ENCODE assay signal across 8 cellular contexts in genomic region chr17:41836550-41837196, GRCh38. TPM values are rescaled to one million over a fixed set of nuclear protein-coding genes. Genes with fewer than 3 reads are reported as not detected.
A peak's percentile ranks its signal among the peaks of the same experiment; 100 is the strongest.
DNase-seq lines count a peak whose midpoint lies in the region; ATAC-seq and TF ChIP-seq lines count a peak whose summit lies in the region.

No MANE protein-coding gene starts in this region.

- H3K9ac ChIP-seq in SK-N-MC (ENCODE audit: insufficient read length) = peak overlapping the region; percentile 7

- no peak for DNase-seq in SK-N-MC (ENCODE audit: low read depth, low spot score)
- DNase-seq in fibroblast of mammary gland (ENCODE audit: low read depth) = no peak
- no peak for DNase-seq in sciatic nerve (ENCODE audit: low spot score)
- no peak for DNase-seq in stimulated activated CD8-positive, alpha-beta memory T cell treated with anti-CD3 and anti-CD28 coated beads, Interleukin-4, amount 100 ng/mL, for 48 hours
- DNase-seq in GM10266 (ENCODE audit: extremely low spot score) = no peak
- DNase-seq in DMS 273 treated with DMSO at 0.1 percent for 48 hours (lab: John Stamatoyannopoulos, UW) = no peak

- H3K27ac ChIP-seq in SK-N-MC = no peak overlapping the region

- H3K36me3 ChIP-seq in SK-N-MC (ENCODE audit: insufficient read depth, low read length) = peaks cover 18% of the 10 kb centered on the region

- H3K4me3 ChIP-seq in GM08714 (ENCODE audit: low read length) = peak overlapping the region; percentile 53; the same call in 1 of the 2 replicates
- H3K4me3 ChIP-seq in SK-N-MC = peak overlapping the region; percentile 93
- peak overlapping the region; percentile 71 for H3K4me3 ChIP-seq in fibroblast of mammary gland (ENCODE audit: control insufficient read depth, low read depth, low read length)

- intact Hi-C loops in sciatic nerve (cut with DNase I) = no loop called here

- ATAC-seq in sciatic nerve (peak; percentile 21), GM21723 (IDR thresholded peaks at IDR 0.05; ENCODE audit: unreplicated experiment) (no peak)

- no peaks in the 10 kb centered on the region for H3K9me3 ChIP-seq in SK-N-MC (ENCODE audit: low read depth, low read length)

- no peak for TF ChIP-seq CTCF in fibroblast of mammary gland (conservative IDR thresholded peaks at IDR 0.05; ENCODE audit: control insufficient read depth, insufficient read depth, low read depth, low read length)
- no peak for TF ChIP-seq CTCF in GM10266 (IDR thresholded peaks at IDR 0.05; ENCODE audit: control insufficient read depth, insufficient read depth, low read depth, missing control alignments)

RNA-seq across cellular contexts. Expression of gene NT5C3B, which starts 0.6 kb away (rescaled TPM):
- 34.6 TPM for total RNA-seq in sciatic nerve

RNA-seq across cellular contexts. Expression of gene KLHL10, which starts 1.0 kb away (rescaled TPM):
- total RNA-seq in sciatic nerve = not detected

RNA-seq across cellular contexts. Expression of gene FKBP10, which starts 23.9 kb away (rescaled TPM):
- 73.3 TPM for total RNA-seq in sciatic nerve

RNA-seq across cellular contexts. Expression of gene P3H4, which starts 24.9 kb away (rescaled TPM):
- 12.8 TPM for total RNA-seq in sciatic nerve

RNA-seq across cellular contexts. Expression of gene KLHL11, which starts 28.6 kb away (rescaled TPM):
- 16.0 TPM for total RNA-seq in sciatic nerve
